In the genomic region with DNA sequence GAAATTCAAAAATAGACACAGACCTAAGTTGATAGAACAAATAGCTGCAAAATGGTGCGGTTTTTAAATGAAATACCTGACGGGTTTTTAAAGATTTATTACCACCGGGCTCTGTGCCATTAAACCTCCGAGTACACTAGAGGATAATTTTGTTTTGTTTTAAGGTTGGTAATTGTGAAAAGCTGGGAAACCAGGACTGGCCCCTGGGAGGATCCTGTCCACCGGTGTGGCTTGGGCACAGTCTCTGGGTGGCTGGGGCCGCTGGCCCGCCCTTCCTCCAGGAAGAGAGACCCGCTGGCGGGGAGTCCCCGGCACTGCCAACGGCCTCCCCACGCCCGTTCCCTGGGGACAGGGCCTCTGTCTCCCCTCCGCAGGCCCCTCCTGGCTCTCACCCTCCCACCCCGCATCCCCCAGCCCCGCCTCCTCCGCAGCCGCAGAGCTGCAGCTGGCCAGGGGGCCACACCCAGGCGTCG, we compare ENCODE assay signal across 8 cellular contexts. TPM values are rescaled to one million over a fixed set of nuclear protein-coding genes. Genes with fewer than 3 reads are reported as not detected.
DNase-seq lines count a peak whose midpoint lies in the region; ATAC-seq and TF ChIP-seq lines count a peak whose summit lies in the region.

No MANE protein-coding gene starts in this region.

- peak overlapping the region; percentile 91 for H2AFZ ChIP-seq in GM23338

- no peaks in the 10 kb centered on the region for H3K79me2 ChIP-seq in GM23338 (replicated peaks; ENCODE audit: insufficient read depth)

- H3K4me3 ChIP-seq in GM06990 (replicated peaks; ENCODE audit: low read depth, low read length): peak overlapping the region; percentile 52
- peak overlapping the region; percentile 68 for H3K4me3 ChIP-seq in GM23338
- H3K4me3 ChIP-seq in mononuclear cell (ENCODE audit: low read length): peak overlapping the region; percentile 31

- H3K4me2 ChIP-seq in GM23338: peak overlapping the region; percentile 84

- no peaks in the 10 kb centered on the region; the same call in 2 of the 3 replicates for H3K36me3 Mint-ChIP-seq in GM23338 (ENCODE audit: low read depth)

- peak overlapping the region; percentile 77 for H3K4me3 Mint-ChIP-seq in GM23338

- H3K4me1 Mint-ChIP-seq in GM23338: peaks cover 34% of the 10 kb centered on the region

- no peaks in the 10 kb centered on the region for H3K9me3 ChIP-seq in mononuclear cell (ENCODE audit: low read depth, low read length)

- no peaks in the 10 kb centered on the region for H3K36me3 ChIP-seq in GM06990 (ENCODE audit: control insufficient read depth, insufficient read depth, low read length)
- no peaks in the 10 kb centered on the region for H3K36me3 ChIP-seq in GM23338 (ENCODE audit: insufficient read depth)

- H3K27me3 ChIP-seq in GM06990 (replicated peaks; ENCODE audit: control insufficient read depth, insufficient read depth, low read length) (peaks cover 3% of the 10 kb centered on the region; the same call in 1 of the 2 replicates), GM23338 (ENCODE audit: insufficient read depth) (peaks cover 86% of the 10 kb centered on the region), mononuclear cell (ENCODE audit: insufficient read depth, low read length) (peaks cover 27% of the 10 kb centered on the region)

- DNase-seq in GM06990 (ENCODE audit: extremely low read depth, insufficient read length) (no peak), GM23338 (ENCODE audit: low spot score) (peak; percentile 44), NCI-H2171 treated with DMSO at 0.1 percent for 48 hours (lab: John Stamatoyannopoulos, UW) (peak; percentile 63), caudate nucleus (lab: John Stamatoyannopoulos, UW) (peak in 5 of 61 donors; percentile 36 to 51 (median 41)), T1000 (lab: John Stamatoyannopoulos, UW) (no peak), occipital lobe (lab: John Stamatoyannopoulos, UW) (no peak), NCI-H2029 (lab: John Stamatoyannopoulos, UW) (no peak)

- no peak overlapping the region for H3K27ac ChIP-seq in GM23338 (ENCODE audit: low read depth)
- peak overlapping the region; percentile 70 for H3K27ac ChIP-seq in caudate nucleus (ENCODE audit: low read depth, low read length)

- H3K27ac Mint-ChIP-seq in GM23338: no peak overlapping the region

- H4K20me1 ChIP-seq in GM23338 (replicated peaks; ENCODE audit: insufficient read depth): peaks cover 9% of the 10 kb centered on the region

- H3K9me2 ChIP-seq in GM23338 (ENCODE audit: insufficient read depth): no peaks in the 10 kb centered on the region

- H3K27me3 Mint-ChIP-seq in GM23338 (ENCODE audit: insufficient read depth, low read depth, poor library complexity): peaks cover 75% of the 10 kb centered on the region

- H3F3A ChIP-seq in GM23338 (replicated peaks; ENCODE audit: low read depth): peaks cover 24% of the 10 kb centered on the region; the same call in 1 of the 2 replicates

- ATAC-seq in GM23338: peak; percentile 35

- H3K9me3 Mint-ChIP-seq in GM23338: peaks cover 6% of the 10 kb centered on the region; the same call in 2 of the 3 replicates

- H3K4me1 ChIP-seq in GM23338 (ENCODE audit: insufficient read depth): peaks cover 37% of the 10 kb centered on the region
- H3K4me1 ChIP-seq in mononuclear cell (ENCODE audit: insufficient read depth, low read length): peaks cover 55% of the 10 kb centered on the region

- no peak for TF ChIP-seq CTCF in GM06990 (IDR thresholded peaks at IDR 0.05; ENCODE audit: insufficient read depth, low read length, poor library complexity, severe bottlenecking)
- TF ChIP-seq CTCF in GM23338 (conservative IDR thresholded peaks at IDR 0.05; ENCODE audit: low read depth in 2 of 2): no peak

TF ChIP-seq in GM23338, 12 proteins besides CTCF, POLR2A, EP300 and RAD21:
- TF ChIP-seq EZH2 (IDR thresholded peaks at IDR 0.05; ENCODE audit: low read depth, unreplicated experiment): peak; percentile 55
- no peak for TF ChIP-seq ETS1 (IDR thresholded peaks at IDR 0.05)

RNA-seq across cellular contexts. Expression of gene KCNJ5, which starts 13.8 kb away (rescaled TPM):
- total RNA-seq in GM23338 (2014; rRNA removed; shearing (Covaris generic)): not detected in 2 replicates
- polyA plus RNA-seq in GM23338 (2016; fragmentation: Nextera tagmentation; extraction: Ambion mirVana): not detected in 2 replicates
- total RNA-seq in mononuclear cell (under 0.01 TPM), occipital lobe (1.6 TPM)

RNA-seq across cellular contexts. Expression of gene TP53AIP1, which starts 37.8 kb away (rescaled TPM):
- total RNA-seq in GM23338 (2014; rRNA removed; shearing (Covaris generic)): 0.07 TPM in 1 of 2 replicates, not detected in the other
- polyA plus RNA-seq in GM23338 (2016; fragmentation: Nextera tagmentation; extraction: Ambion mirVana): not detected in 2 replicates
- total RNA-seq in mononuclear cell: not detected
- 0.47 TPM for total RNA-seq in occipital lobe

RNA-seq across cellular contexts. Expression of gene KCNJ1, which starts 37.8 kb away (rescaled TPM):
- total RNA-seq in GM23338 (2014; rRNA removed; shearing (Covaris generic)): not detected in 2 replicates
- polyA plus RNA-seq in GM23338 (2016; fragmentation: Nextera tagmentation; extraction: Ambion mirVana): 0.16 and 0.42 TPM in 2 replicates
- total RNA-seq in mononuclear cell (0.10 TPM), occipital lobe (not detected)

Comparison
In these comparisons a context has a peak if more than half of its experiments do, and no peak if none do; other contexts are left out.
1. DNase-seq: peak in GM23338 (single experiment) and NCI-H2171 treated with DMSO at 0.1 percent for 48 hours (single experiment); none in GM06990 (single experiment), T1000 (single experiment), occipital lobe (single experiment) and NCI-H2029 (single experiment).
2. Peak in every context shown above with its lines, with median percentiles within 50 percentile points of each other: H3K4me3 ChIP-seq.